9 cellular contexts compared by ENCODE assay signal in the genomic region with DNA sequence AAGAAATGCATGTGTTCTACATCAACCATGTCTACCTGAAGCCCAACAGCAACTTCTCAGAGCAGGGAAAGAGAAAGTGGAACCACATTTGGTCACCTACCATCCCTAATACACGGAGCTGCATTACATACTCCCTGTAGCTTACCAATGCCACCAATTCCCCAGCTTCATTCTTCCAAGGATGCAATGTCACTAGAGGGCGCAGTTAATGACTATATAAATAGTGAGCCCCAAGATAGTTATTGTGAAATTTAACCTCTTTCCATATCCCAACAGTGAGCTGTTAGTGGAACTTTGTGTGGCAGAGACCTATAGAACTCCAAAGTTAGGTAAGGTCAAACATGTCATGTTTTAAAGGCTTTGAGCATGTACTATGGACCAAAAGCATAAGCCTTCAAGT.
DNase-seq lines count a peak whose midpoint lies in the region; ATAC-seq, FAIRE-seq and TF ChIP-seq lines count a peak whose summit lies in the region.
"Had no signal": no experiment of that assay in that cellular context is flagged by ENCODE, and none has a peak within 500 bp of the region (broad histone marks: within the 10 kb centered on the region; RNA-seq: fewer than 3 reads in every experiment).

No MANE protein-coding gene starts in this region.

- FAIRE-seq in frontal cortex (lab: Jason Lieb, UNC) = no peak

- H3K4me3 ChIP-seq in endodermal cell (ENCODE audit: low read length) (no peak overlapping the region), retinal pigment epithelial cell (ENCODE audit: low read length) (no peak overlapping the region)

- no peak overlapping the region for H3K27ac Mint-ChIP-seq in endodermal cell
- H3K27ac Mint-ChIP-seq: CD8-positive, alpha-beta memory T cell had no signal

- H3K27ac ChIP-seq in endodermal cell (ENCODE audit: low read depth, low read length) = no peak overlapping the region

- H3K4me1 Mint-ChIP-seq in endodermal cell = peaks cover 3% of the 10 kb centered on the region
- H3K4me1 Mint-ChIP-seq: CD8-positive, alpha-beta memory T cell had no signal

- H3K4me3 Mint-ChIP-seq in endodermal cell = no peak overlapping the region
- H3K4me3 Mint-ChIP-seq: CD8-positive, alpha-beta memory T cell had no signal

- TF ChIP-seq CTCF in endodermal cell (conservative IDR thresholded peaks at IDR 0.05) = peak; percentile 78
- peak; percentile 57 for TF ChIP-seq CTCF in retinal pigment epithelial cell (conservative IDR thresholded peaks at IDR 0.05; ENCODE audit: low read depth, low read length)

- 60% methylated on average over 1 of the region's 2 CpGs; no CpG with 5 or more reads in 1 of the 2 experiments for WGBS in endodermal cell (ENCODE audit: insufficient coverage in 1 of 2, insufficient read length in 1 of 2), 2 experiments

- DNase-seq in NCI-H82 (lab: John Stamatoyannopoulos, UW) (peak; percentile 60), NCI-H82 treated with DMSO at 0.1 percent for 48 hours (lab: John Stamatoyannopoulos, UW; ENCODE audit: unreplicated experiment) (no peak), NCI-H526 treated with DMSO at 0.1 percent for 48 hours (lab: John Stamatoyannopoulos, UW) (peak; percentile 16), endodermal cell (peak; percentile 71), retinal pigment epithelial cell (ENCODE audit: low read depth) (no peak), frontal cortex (ENCODE audit: low spot score in 2 of 2) (no peak), ecto neural progenitor cell (ENCODE audit: low spot score) (no peak)

- peaks cover 17% of the 10 kb centered on the region for H3K9me3 Mint-ChIP-seq in endodermal cell

- H3K4me1 ChIP-seq in endodermal cell (ENCODE audit: control insufficient read depth, insufficient read depth, low read length) = no peaks in the 10 kb centered on the region

- no peaks in the 10 kb centered on the region for H3K27me3 Mint-ChIP-seq in endodermal cell (ENCODE audit: insufficient read depth)
- H3K27me3 Mint-ChIP-seq: CD8-positive, alpha-beta memory T cell had no signal

- no peak overlapping the region for H3K9ac ChIP-seq in endodermal cell (ENCODE audit: extremely low read depth, low read length, poor library complexity, severe bottlenecking)

- no peaks in the 10 kb centered on the region for H3K36me3 ChIP-seq in endodermal cell (ENCODE audit: control insufficient read depth, insufficient read depth, low read length)

- no peaks in the 10 kb centered on the region for H3K9me3 ChIP-seq in endodermal cell (ENCODE audit: control insufficient read depth, low read length)

- ATAC-seq in GM21390 (IDR thresholded peaks at IDR 0.05; ENCODE audit: unreplicated experiment) = no peak

- H3K27me3 ChIP-seq in endodermal cell (ENCODE audit: control insufficient read depth, insufficient read depth, low read length, poor library complexity, severe bottlenecking) = no peaks in the 10 kb centered on the region

- peaks cover 11% of the 10 kb centered on the region for H3K36me3 Mint-ChIP-seq in endodermal cell (ENCODE audit: low read depth)

Comparison
In these comparisons a context has a peak if more than half of its experiments do, and no peak if none do; other contexts are left out.
1. DNase-seq: peak in NCI-H82 (single experiment), NCI-H526 treated with DMSO at 0.1 percent for 48 hours (single experiment) and endodermal cell (single experiment); none in NCI-H82 treated with DMSO at 0.1 percent for 48 hours (single experiment), retinal pigment epithelial cell (single experiment), frontal cortex (0 of 2) and ecto neural progenitor cell (single experiment).